16 cellular contexts compared by ENCODE assay signal in the genomic region with DNA sequence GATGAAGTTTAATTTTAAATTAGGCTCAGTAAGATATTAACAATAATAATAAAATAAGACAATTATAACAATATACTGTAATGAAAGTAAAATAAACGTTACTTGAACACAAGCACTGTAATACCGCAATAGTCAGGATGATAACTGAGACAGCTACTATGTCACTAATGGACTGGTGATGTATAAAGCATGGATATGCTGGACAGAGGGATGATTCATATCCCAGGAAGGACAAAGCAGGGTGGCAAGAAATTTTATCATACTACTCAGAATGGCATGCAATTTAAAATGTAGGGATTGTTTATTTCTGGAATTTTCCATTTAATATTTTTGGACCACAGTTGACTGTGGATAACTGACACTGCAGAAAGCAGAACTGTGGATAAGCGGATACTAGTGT.
DNase-seq lines count a peak whose midpoint lies in the region.
"Had no signal": no experiment of that assay in that cellular context is flagged by ENCODE, and none has a peak within 500 bp of the region (broad histone marks: within the 10 kb centered on the region; RNA-seq: fewer than 3 reads in every experiment).

No MANE protein-coding gene starts in this region.

- H3K9ac ChIP-seq in GM23248 = no peak overlapping the region

- H3K79me2 ChIP-seq in GM23248 (ENCODE audit: insufficient read depth) = no peaks in the 10 kb centered on the region

- no peaks in the 10 kb centered on the region for H4K20me1 ChIP-seq in GM23248 (ENCODE audit: insufficient read depth)

- 0 out of 2 replicates have a peak, but pooled peaks cover 5% of the 10 kb centered on the region for H3F3A ChIP-seq in GM23248 (ENCODE audit: insufficient read depth)

- H3K36me3 ChIP-seq in GM23248 (ENCODE audit: low read depth) = no peaks in the 10 kb centered on the region

- H3K27ac ChIP-seq in GM23248 = no peak overlapping the region
- H3K27ac ChIP-seq: SJSA1 had no signal

- H3K9me2 ChIP-seq in GM23248 (ENCODE audit: insufficient read depth) = no peaks in the 10 kb centered on the region

- no peaks in the 10 kb centered on the region for H3K27me3 ChIP-seq in GM23248 (replicated peaks; ENCODE audit: insufficient read depth)
- H3K27me3 ChIP-seq: SJSA1 had no signal

- no peaks in the 10 kb centered on the region for H3K4me1 ChIP-seq in GM23248 (ENCODE audit: insufficient read depth)

- intact Hi-C loops in posterior vena cava (cut with DNase I) = no loop called here

- no peak overlapping the region for H2AFZ ChIP-seq in GM23248

- in situ Hi-C loops in GM23248 (cut with MboI) = no loop called here

- DNase-seq in GM23248 = peak; percentile 23
- DNase-seq in RKO (ENCODE audit: low spot score) = peak; percentile 20
- DNase-seq in fibroblast of gingiva (ENCODE audit: low read depth) = peak; percentile 4
- peak; percentile 11 for DNase-seq in kidney tubule cell (ENCODE audit: low spot score)
- DNase-seq in stimulated activated CD4-positive, alpha-beta T cell treated with anti-CD3 and anti-CD28 coated beads, Interleukin-2, amount 100 ng/mL, for 48 hours = no peak
- DNase-seq in posterior vena cava (ENCODE audit: low spot score) = no peak
- DNase-seq in NK-92 (lab: John Stamatoyannopoulos, UW; ENCODE audit: unreplicated experiment) = no peak
- DNase-seq: C1 segment of cervical spinal cord, KBM-7, NCI-H1048, NCI-H1436 treated with DMSO at 0.1 percent for 48 hours, NCI-H2029 treated with DMSO at 0.1 percent for 48 hours, NCI-H2171 treated with DMSO at 0.1 percent for 48 hours, NCI-H748 treated with DMSO at 0.1 percent for 48 hours, PC-3 had no signal

- no peak overlapping the region for H3K4me3 ChIP-seq in GM23248
- H3K4me3 ChIP-seq: SJSA1 had no signal

- no peak overlapping the region for H3K4me2 ChIP-seq in GM23248 (ENCODE audit: unreplicated experiment)

- WGBS in GM23248 (ENCODE audit: low coverage in 1 of 2, low lambda C conversion rate in 2 of 2, missing lambda C conversion rate in 2 of 2), 2 experiments = 96 to 97% methylated on average over 3 of the region's 3 CpGs

- H3K9me3 ChIP-seq in GM23248 (ENCODE audit: low read depth) = no peaks in the 10 kb centered on the region
- H3K9me3 ChIP-seq: SJSA1 had no signal

Comparison
In these comparisons a context has a peak if more than half of its experiments do, and no peak if none do; other contexts are left out.
1. DNase-seq: peak in GM23248 (single experiment), RKO (single experiment), fibroblast of gingiva (single experiment) and kidney tubule cell (single experiment); none in stimulated activated CD4-positive, alpha-beta T cell treated with anti-CD3 and anti-CD28 coated beads, Interleukin-2, amount 100 ng/mL, for 48 hours (0 of 2), posterior vena cava (single experiment) and NK-92 (single experiment).